In genomic region chr1:144461136-144461759, GRCh38 we compare ENCODE assay signal across 7 cellular contexts. TPM values are rescaled to one million over a fixed set of nuclear protein-coding genes. Genes with fewer than 3 reads are reported as not detected.
A peak's percentile ranks its signal among the peaks of the same experiment; 100 is the strongest.
DNase-seq lines count a peak whose midpoint lies in the region; ATAC-seq and TF ChIP-seq lines count a peak whose summit lies in the region.
"Not testable (repeated sequence)": the region's sequence is repeated elsewhere in the genome, so short reads cannot be mapped to it uniquely, and the experiment has no call there.

A gene with protein sequence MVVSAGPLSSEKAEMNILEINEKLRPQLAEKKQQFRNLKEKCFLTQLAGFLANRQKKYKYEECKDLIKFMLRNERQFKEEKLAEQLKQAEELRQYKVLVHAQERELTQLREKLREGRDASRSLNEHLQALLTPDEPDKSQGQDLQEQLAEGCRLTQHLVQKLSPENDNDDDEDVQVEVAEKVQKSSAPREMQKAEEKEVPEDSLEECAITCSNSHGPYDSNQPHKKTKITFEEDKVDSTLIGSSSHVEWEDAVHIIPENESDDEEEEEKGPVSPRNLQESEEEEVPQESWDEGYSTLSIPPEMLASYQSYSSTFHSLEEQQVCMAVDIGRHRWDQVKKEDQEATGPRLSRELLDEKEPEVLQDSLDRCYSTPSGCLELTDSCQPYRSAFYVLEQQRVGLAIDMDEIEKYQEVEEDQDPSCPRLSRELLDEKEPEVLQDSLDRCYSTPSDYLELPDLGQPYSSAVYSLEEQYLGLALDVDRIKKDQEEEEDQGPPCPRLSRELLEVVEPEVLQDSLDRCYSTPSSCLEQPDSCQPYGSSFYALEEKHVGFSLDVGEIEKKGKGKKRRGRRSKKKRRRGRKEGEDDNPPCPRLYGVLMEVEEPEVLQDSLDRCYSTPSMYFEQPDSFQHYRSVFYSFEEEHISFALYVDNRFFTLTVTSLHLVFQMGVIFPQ (minus strand): TSS chr1:144461669. CDS start chr1:144440003, 21,666 bp downstream.

- not testable (repeated sequence) for H3K36me3 Mint-ChIP-seq in activated CD4-positive, alpha-beta memory T cell treated with anti-CD3 and anti-CD28 coated beads for 36 hours

- not testable (repeated sequence) for TF ChIP-seq POLR2A in spleen (IDR thresholded peaks at IDR 0.05)

- H3K27me3 ChIP-seq in spleen (replicated peaks in 1 of 7): not testable (repeated sequence)

- POLR2A ChIA-PET in activated CD4-positive, alpha-beta memory T cell treated with anti-CD3 and anti-CD28 coated beads for 36 hours (lab: Charles Lee): not testable (repeated sequence)

- not testable (repeated sequence) for H3K36me3 ChIP-seq in spleen

- H3K27me3 Mint-ChIP-seq in activated CD4-positive, alpha-beta memory T cell treated with anti-CD3 and anti-CD28 coated beads for 36 hours: not testable (repeated sequence)

- CTCF ChIA-PET in activated CD4-positive, alpha-beta memory T cell treated with anti-CD3 and anti-CD28 coated beads for 36 hours (lab: Charles Lee): not testable (repeated sequence)

- H3K4me1 Mint-ChIP-seq in activated CD4-positive, alpha-beta memory T cell treated with anti-CD3 and anti-CD28 coated beads for 36 hours (ENCODE audit: low read depth): not testable (repeated sequence)

- H3K4me3 Mint-ChIP-seq in activated CD4-positive, alpha-beta memory T cell treated with anti-CD3 and anti-CD28 coated beads for 36 hours: peak within 1 kb of the TSS; percentile 99

- not testable (repeated sequence) for TF ChIP-seq CTCF in coronary artery (IDR thresholded peaks at IDR 0.05); spleen (IDR thresholded peaks at IDR 0.05 in 8 of 11, conservative IDR thresholded peaks at IDR 0.05 in 3 of 11)

- peak within 1 kb of the TSS; percentile 91 for H3K27ac Mint-ChIP-seq in activated CD4-positive, alpha-beta memory T cell treated with anti-CD3 and anti-CD28 coated beads for 36 hours

- peak within 1 kb of the TSS; percentile 83 for H3K4me3 ChIP-seq in coronary artery
- peak within 1 kb of the TSS; percentile 54 to 76 (median 64) for H3K4me3 ChIP-seq in spleen

- intact Hi-C loops in activated CD4-positive, alpha-beta memory T cell treated with anti-CD3 and anti-CD28 coated beads for 36 hours (cut with micrococcal nuclease); spleen (cut with DNase I; ENCODE audit: low total_unique reads): not testable (repeated sequence)

- H3K4me1 ChIP-seq in spleen: not testable (repeated sequence)

- not testable (repeated sequence) for H3K9me3 Mint-ChIP-seq in activated CD4-positive, alpha-beta memory T cell treated with anti-CD3 and anti-CD28 coated beads for 36 hours

- DNase-seq in NCI-H460 (ENCODE audit: extremely low read depth, low read depth): peak; percentile 46
- peak; percentile 81 for DNase-seq in activated CD4-positive, alpha-beta memory T cell treated with anti-CD3 and anti-CD28 coated beads for 36 hours
- DNase-seq in coronary artery (ENCODE audit: low spot score): peak; percentile 71
- peak; percentile 26 for DNase-seq in kidney glomerular epithelial cell (lab: John Stamatoyannopoulos, UW)
- DNase-seq in spleen: peak; percentile 92

- 0 to 1% (median 1%) methylated on average over 15 to 66 of the region's 71 CpGs for WGBS in spleen, 5 donors

- ATAC-seq in GM19025 (IDR thresholded peaks at IDR 0.05; ENCODE audit: low read depth, unreplicated experiment) (peak; percentile 96), HG03108 (IDR thresholded peaks at IDR 0.05; ENCODE audit: unreplicated experiment) (peak; percentile 92)

- peak within 1 kb of the TSS; percentile 16 to 87 for H3K27ac ChIP-seq in coronary artery
- peak within 1 kb of the TSS; percentile 53 to 86 (median 77) for H3K27ac ChIP-seq in spleen

- H3K9me3 ChIP-seq in spleen: not testable (repeated sequence)

RNA-seq across cellular contexts. Expression of the gene that starts here (rescaled TPM):
- total RNA-seq in NCI-H460 (2014; rRNA removed; shearing (Covaris generic)): 39.9 and 43.1 TPM in 2 replicates
- polyA plus RNA-seq in NCI-H460 (2014; cell fraction: nucleus; rRNA removed): 96.0 and 151 TPM in 2 replicates
- total RNA-seq in activated CD4-positive, alpha-beta memory T cell treated with anti-CD3 and anti-CD28 coated beads for 36 hours: 10 to 100 TPM; 56.3 to 58.2 TPM
- total RNA-seq in spleen: 10 to 100 TPM; 23.0 to 74.3 (median 43.1) TPM
- polyA plus RNA-seq in spleen: 10 to 100 TPM; 13.3 to 26.8 (median 19.8) TPM

Comparison
In these comparisons a context has a peak if more than half of its experiments do, and no peak if none do; other contexts are left out.
1. Peak in every context shown above with its lines: DNase-seq, ATAC-seq, H3K4me3 ChIP-seq and H3K27ac ChIP-seq.
2. DNase-seq: peak in every context shown above with its lines; median percentile 92 in spleen; 81 in activated CD4-positive, alpha-beta memory T cell treated with anti-CD3 and anti-CD28 coated beads for 36 hours; 71 in coronary artery; 46 in NCI-H460; 26 in kidney glomerular epithelial cell.